10 cellular contexts compared by ENCODE assay signal in genomic region chr6:149938571-149939462, GRCh38. TPM values are rescaled to one million over a fixed set of nuclear protein-coding genes. Genes with fewer than 3 reads are reported as not detected.
A peak's percentile ranks its signal among the peaks of the same experiment; 100 is the strongest.
DNase-seq lines count a peak whose midpoint lies in the region; ATAC-seq, FAIRE-seq and TF ChIP-seq lines count a peak whose summit lies in the region.
"Had no signal": no experiment of that assay in that cellular context is flagged by ENCODE, and none has a peak within 500 bp of the region (broad histone marks: within the 10 kb centered on the region; RNA-seq: fewer than 3 reads in every experiment).

No MANE protein-coding gene starts in this region.

- no peaks in the 10 kb centered on the region for H3K79me2 ChIP-seq in astrocyte (ENCODE audit: insufficient read depth, low read length)

- H3K36me3 ChIP-seq in NT2/D1 (ENCODE audit: insufficient read depth, insufficient read length, low read length) (no peaks in the 10 kb centered on the region), astrocyte (ENCODE audit: insufficient read depth, low read length) (no peaks in the 10 kb centered on the region), liver (ENCODE audit: control insufficient read depth in 4 of 4, insufficient read depth in 3 of 4, low read depth in 1 of 4, low read length in 3 of 4) (no peaks in the 10 kb centered on the region), thymus (ENCODE audit: control insufficient read depth, insufficient read depth) (no peaks in the 10 kb centered on the region)

- H3K4me3 Mint-ChIP-seq in astrocyte (ENCODE audit: unreplicated experiment), result peak overlapping the region; percentile 77

- peaks cover 9% of the 10 kb centered on the region for H3K9me3 Mint-ChIP-seq in astrocyte (ENCODE audit: unreplicated experiment)

- peaks cover 6% of the 10 kb centered on the region for H3K4me1 Mint-ChIP-seq in astrocyte (ENCODE audit: low read depth, unreplicated experiment)

- peaks cover 4% of the 10 kb centered on the region for H4K20me1 ChIP-seq in astrocyte (ENCODE audit: insufficient read depth, low read length)

- WGBS in liver, result 1% methylated on average over 59 of the region's 59 CpGs
- WGBS in thymus, result 2% methylated on average over 59 of the region's 59 CpGs

- H3K27ac ChIP-seq in astrocyte (ENCODE audit: low read depth, low read length) (no peak overlapping the region), liver (ENCODE audit: low read depth in 1 of 2, low read length in 2 of 2) (no peak overlapping the region), thymus (ENCODE audit: low read depth) (no peak overlapping the region)

- H3K4me1 ChIP-seq in NT2/D1 (ENCODE audit: insufficient read depth, insufficient read length) (no peaks in the 10 kb centered on the region), astrocyte (ENCODE audit: insufficient read depth, low read length) (peaks cover 10% of the 10 kb centered on the region), liver (ENCODE audit: control insufficient read depth in 4 of 4, insufficient read depth in 4 of 4, low read length in 3 of 4) (peaks cover 9 to 27% (median 14%) of the 10 kb centered on the region in 4 donors), thymus (ENCODE audit: control insufficient read depth, insufficient read depth, low read length) (peaks cover 12% of the 10 kb centered on the region)

- H3K27me3 Mint-ChIP-seq in astrocyte (ENCODE audit: low read depth, unreplicated experiment), result peaks cover 82% of the 10 kb centered on the region

- TF ChIP-seq RAD21 in liver (IDR thresholded peaks at IDR 0.05), result no peak

- no peak for FAIRE-seq in astrocyte (lab: Jason Lieb, UNC)
- FAIRE-seq: A204.1, colon had no signal

- H3K27me3 ChIP-seq in NT2/D1 (ENCODE audit: insufficient read depth, insufficient read length) (peaks cover 96% of the 10 kb centered on the region), astrocyte (ENCODE audit: insufficient read depth, low read length) (peaks cover 64% of the 10 kb centered on the region), liver (ENCODE audit: control insufficient read depth in 4 of 4, insufficient read depth in 4 of 4, low read length in 3 of 4) (peaks cover 0 to 27% (median 14%) of the 10 kb centered on the region in 4 donors), thymus (ENCODE audit: control insufficient read depth, insufficient read depth) (peaks cover 58% of the 10 kb centered on the region)

- peak overlapping the region; percentile 90 for H3K4me2 ChIP-seq in astrocyte (ENCODE audit: low read length)

- peak overlapping the region; percentile 50 for H3K27ac Mint-ChIP-seq in astrocyte (ENCODE audit: unreplicated experiment)

- peak overlapping the region; percentile 61 for H3K9ac ChIP-seq in NT2/D1 (ENCODE audit: insufficient read length, low read depth)
- H3K9ac ChIP-seq in astrocyte (ENCODE audit: low read length), result peak overlapping the region; percentile 51
- no peak overlapping the region for H3K9ac ChIP-seq in liver (ENCODE audit: low read depth in 1 of 2, low read length in 2 of 2)

- ATAC-seq in HG02610 (IDR thresholded peaks at IDR 0.05; ENCODE audit: unreplicated experiment), result peak; percentile 77

- H3K4me3 ChIP-seq in NT2/D1 (ENCODE audit: insufficient read length, low read depth), result peak overlapping the region; percentile 24
- peak overlapping the region; percentile 53 for H3K4me3 ChIP-seq in astrocyte (ENCODE audit: insufficient read depth, low read depth, low read length)
- H3K4me3 ChIP-seq in liver (ENCODE audit: low read depth in 1 of 3, low read length in 3 of 3), result peak overlapping the region in 2 of 3 donors; percentile 54 to 57
- H3K4me3 ChIP-seq in thymus (ENCODE audit: low read length), result peak overlapping the region; percentile 57

- peak overlapping the region; percentile 74 for H2AFZ ChIP-seq in astrocyte (ENCODE audit: low read depth, low read length)

- DNase-seq in DMS53 (lab: John Stamatoyannopoulos, UW) (peak; percentile 61), DMS53 treated with DMSO at 0.1 percent for 48 hours (lab: John Stamatoyannopoulos, UW; ENCODE audit: unreplicated experiment) (no peak), NT2/D1 (ENCODE audit: low read depth, low spot score) (no peak), astrocyte (ENCODE audit: low read depth) (no peak), amniotic stem cell (lab: John Stamatoyannopoulos, UW) (no peak)

- no peaks in the 10 kb centered on the region for H3K36me3 Mint-ChIP-seq in astrocyte (ENCODE audit: low read depth, unreplicated experiment)

- TF ChIP-seq CTCF in astrocyte (IDR thresholded peaks at IDR 0.05; ENCODE audit: insufficient read depth, low read depth, low read length) (no peak), liver (IDR thresholded peaks at IDR 0.05; ENCODE audit: low read depth, low read length, missing input control) (no peak)

- H3K9me3 ChIP-seq in NT2/D1 (ENCODE audit: insufficient read depth, low read length), result no peaks in the 10 kb centered on the region
- H3K9me3 ChIP-seq in astrocyte (ENCODE audit: insufficient read depth, low read depth, low read length), result no peaks in the 10 kb centered on the region
- H3K9me3 ChIP-seq in liver (ENCODE audit: control insufficient read depth in 4 of 4, low read length in 3 of 4), result no peaks in the 10 kb centered on the region
- no peaks in the 10 kb centered on the region for H3K9me3 ChIP-seq in thymus (ENCODE audit: control insufficient read depth)

TF ChIP-seq in liver, 16 proteins besides CTCF, POLR2A, EP300 and RAD21:
- TF ChIP-seq EGR1 (IDR thresholded peaks at IDR 0.05; ENCODE audit: low read depth in 2 of 2) (no peak), YY1 (IDR thresholded peaks at IDR 0.05) (no peak), RXRA (IDR thresholded peaks at IDR 0.05) (no peak), REST (IDR thresholded peaks at IDR 0.05) (no peak), FOXA1 (IDR thresholded peaks at IDR 0.05) (no peak), HNF4G (IDR thresholded peaks at IDR 0.05) (no peak), SP1 (IDR thresholded peaks at IDR 0.05) (no peak), ZBTB33 (IDR thresholded peaks at IDR 0.05) (no peak), ATF3 (IDR thresholded peaks at IDR 0.05) (no peak), FOXA2 (IDR thresholded peaks at IDR 0.05) (no peak), HNF4A (conservative IDR thresholded peaks at IDR 0.05) (no peak), GABPA (IDR thresholded peaks at IDR 0.05 in 1 of 2, conservative IDR thresholded peaks at IDR 0.05 in 1 of 2) (no peak), NR2F2 (IDR thresholded peaks at IDR 0.05) (no peak), MAX (IDR thresholded peaks at IDR 0.05) (no peak), JUND (IDR thresholded peaks at IDR 0.05) (no peak), TAF1 (conservative IDR thresholded peaks at IDR 0.05) (no peak)

RNA-seq across cellular contexts. Expression of gene ULBP2, which starts 3.0 kb away (rescaled TPM):
- total RNA-seq in astrocyte, result 7.3 and 7.5 TPM in 2 replicates
- under 1 TPM; 0.14 to 0.25 TPM for total RNA-seq in liver
- polyA plus RNA-seq in liver, result under 1 TPM; 0.15 to 0.27 TPM
- polyA plus RNA-seq in thymus, result 2.3 TPM

RNA-seq across cellular contexts. Expression of gene RAET1G, which starts 15.9 kb away (rescaled TPM):
- not detected in 2 replicates for total RNA-seq in astrocyte
- not detected for total RNA-seq in liver
- not detected for polyA plus RNA-seq in liver
- 0.64 TPM for polyA plus RNA-seq in thymus

RNA-seq across cellular contexts. Expression of gene ULBP1, which starts 24.9 kb away (rescaled TPM):
- 7.4 and 8.8 TPM in 2 replicates for total RNA-seq in astrocyte
- under 1 TPM; under 0.01 to 0.05 TPM for total RNA-seq in liver
- polyA plus RNA-seq in liver, result under 1 TPM in 1 of 2 donors, not detected in 1; 0.03 TPM
- polyA plus RNA-seq in thymus, result 0.68 TPM

RNA-seq across cellular contexts. Expression of gene RAET1E, which starts 40.9 kb away (rescaled TPM):
- not detected in 2 replicates for total RNA-seq in astrocyte
- not detected for total RNA-seq in liver
- not detected for polyA plus RNA-seq in liver
- polyA plus RNA-seq in thymus, result 0.59 TPM

Comparison
In these comparisons a context has a peak if more than half of its experiments do, and no peak if none do; other contexts are left out.
1. H3K9ac ChIP-seq: peak in NT2/D1 (single experiment) and astrocyte (single experiment); none in liver (0 of 2).
2. Peak in every context shown above with its lines, with median percentiles within 50 percentile points of each other: H3K4me3 ChIP-seq.